10 cellular contexts compared by ENCODE assay signal in genomic region chr1:200869753-200870391, GRCh38. TPM values are rescaled to one million over a fixed set of nuclear protein-coding genes. Genes with fewer than 3 reads are reported as not detected.
DNase-seq lines count a peak whose midpoint lies in the region; ATAC-seq and TF ChIP-seq lines count a peak whose summit lies in the region.
"Had no signal": no experiment of that assay in that cellular context is flagged by ENCODE, and none has a peak within 500 bp of the region (broad histone marks: within the 10 kb centered on the region; RNA-seq: fewer than 3 reads in every experiment).

No MANE protein-coding gene starts in this region.

- no peaks in the 10 kb centered on the region for H3K36me3 ChIP-seq in KOPT-K1 (ENCODE audit: insufficient read depth, low read length)
- no peaks in the 10 kb centered on the region for H3K36me3 ChIP-seq in heart left ventricle
- no peaks in the 10 kb centered on the region for H3K36me3 ChIP-seq in MM.1S (replicated peaks; ENCODE audit: insufficient read depth, low read length)
- no peaks in the 10 kb centered on the region for H3K36me3 ChIP-seq in testis (ENCODE audit: low read depth, missing control alignments)

- peak; percentile 56 for DNase-seq in stimulated activated CD4-positive, alpha-beta T cell treated with anti-CD3 and anti-CD28 coated beads, Interleukin-15, amount 100 ng/mL, for 24 hours
- no peak for DNase-seq in stimulated activated CD4-positive, alpha-beta T cell treated with anti-CD3 and anti-CD28 coated beads, Interleukin-1b, Interleukin-23, amount 100 ng/mL, for 48 hours
- DNase-seq in stimulated activated naive CD8-positive, alpha-beta T cell treated with anti-CD3 and anti-CD28 coated beads, Interleukin-15, amount 100 ng/mL, for 72 hours: peak in 1 of 2 donors; percentile 61
- no peak for DNase-seq in heart left ventricle
- DNase-seq in MM.1S: no peak
- DNase-seq in testis: no peak
- DNase-seq: Calu3, caudate nucleus had no signal

- intact Hi-C loops in heart left ventricle (cut with DNase I): loop anchor here in 1 of 10 donors (10.0 kb wide), 1 partner anchor 175 kb away; no protein-coding TSS in a partner anchor
- intact Hi-C loops in testis (cut with DNase I; ENCODE audit: low total_unique reads): no loop called here

- no peaks in the 10 kb centered on the region for H3K9me2 ChIP-seq in MM.1S (replicated peaks; ENCODE audit: insufficient read depth, low read length)

- ATAC-seq in GM21825 (IDR thresholded peaks at IDR 0.05; ENCODE audit: unreplicated experiment) (peak; percentile 43), heart left ventricle (no peak)
- ATAC-seq in stimulated activated naive CD8-positive, alpha-beta T cell treated with anti-CD3 and anti-CD28 coated beads, Interleukin-15, amount 100 ng/mL, for 72 hours: peak; percentile 57

- H3K27ac ChIP-seq in KOPT-K1 (ENCODE audit: low read depth, low read length, poor library complexity, severe bottlenecking) (peak overlapping the region; percentile 36), heart left ventricle (no peak overlapping the region), MM.1S (ENCODE audit: low read length) (no peak overlapping the region), testis (no peak overlapping the region)

- H3K4me1 Mint-ChIP-seq in stimulated activated naive CD8-positive, alpha-beta T cell treated with anti-CD3 and anti-CD28 coated beads, Interleukin-15, amount 100 ng/mL, for 72 hours: peaks cover 53% of the 10 kb centered on the region

- no peak overlapping the region for H2AFZ ChIP-seq in MM.1S (ENCODE audit: low read length)

- H3K9me3 Mint-ChIP-seq in stimulated activated naive CD8-positive, alpha-beta T cell treated with anti-CD3 and anti-CD28 coated beads, Interleukin-15, amount 100 ng/mL, for 72 hours: no peaks in the 10 kb centered on the region

- no peaks in the 10 kb centered on the region for H3K9me3 ChIP-seq in KOPT-K1 (ENCODE audit: insufficient read depth, low read length, poor library complexity, severe bottlenecking)
- H3K9me3 ChIP-seq in heart left ventricle: no peaks in the 10 kb centered on the region
- no peaks in the 10 kb centered on the region for H3K9me3 ChIP-seq in MM.1S (replicated peaks; ENCODE audit: insufficient read depth, low read length)
- no peaks in the 10 kb centered on the region for H3K9me3 ChIP-seq in testis

- no peaks in the 10 kb centered on the region for H4K20me1 ChIP-seq in MM.1S (ENCODE audit: insufficient read depth, low read length)

- no peak overlapping the region for H3K4me3 ChIP-seq in heart left ventricle
- H3K4me3 ChIP-seq in MM.1S (ENCODE audit: low read length): no peak overlapping the region
- no peak overlapping the region for H3K4me3 ChIP-seq in testis

- H3K4me1 ChIP-seq in heart left ventricle (peaks cover 3 to 15% (median 11%) of the 10 kb centered on the region in 12 donors), MM.1S (ENCODE audit: low read length) (peaks cover 39% of the 10 kb centered on the region), testis (no peaks in the 10 kb centered on the region)

- H3K4me2 ChIP-seq in MM.1S (ENCODE audit: low read depth, low read length): no peak overlapping the region

- TF ChIP-seq CTCF in heart left ventricle (IDR thresholded peaks at IDR 0.05) (no peak), MM.1S (IDR thresholded peaks at IDR 0.05; ENCODE audit: low read length) (no peak), testis (IDR thresholded peaks at IDR 0.05) (no peak)

- H3K27me3 ChIP-seq in heart left ventricle: peaks cover 18 to 61% (median 39%) of the 10 kb centered on the region in 9 donors
- no peaks in the 10 kb centered on the region for H3K27me3 ChIP-seq in MM.1S (replicated peaks; ENCODE audit: insufficient read depth, low read length)
- no peaks in the 10 kb centered on the region for H3K27me3 ChIP-seq in testis

- no peak overlapping the region for H3K9ac ChIP-seq in MM.1S (ENCODE audit: low read length)

- H3K79me2 ChIP-seq in MM.1S (ENCODE audit: low read length): no peaks in the 10 kb centered on the region

- H3K27ac Mint-ChIP-seq in stimulated activated naive CD8-positive, alpha-beta T cell treated with anti-CD3 and anti-CD28 coated beads, Interleukin-15, amount 100 ng/mL, for 72 hours: peak overlapping the region in 1 of 2 donors; percentile 28

- H3K4me3 Mint-ChIP-seq in stimulated activated naive CD8-positive, alpha-beta T cell treated with anti-CD3 and anti-CD28 coated beads, Interleukin-15, amount 100 ng/mL, for 72 hours: no peak overlapping the region

- H3K27me3 Mint-ChIP-seq in stimulated activated naive CD8-positive, alpha-beta T cell treated with anti-CD3 and anti-CD28 coated beads, Interleukin-15, amount 100 ng/mL, for 72 hours: peaks cover 58% of the 10 kb centered on the region

- no peak for TF ChIP-seq POLR2A in heart left ventricle (IDR thresholded peaks at IDR 0.05)
- TF ChIP-seq POLR2A in testis (IDR thresholded peaks at IDR 0.05): no peak

- H3F3A ChIP-seq in MM.1S (ENCODE audit: insufficient read depth, low read length): peaks cover 34% of the 10 kb centered on the region

- WGBS in heart left ventricle, 4 donors: 85 to 93% (median 91%) methylated on average over 5 to 9 of the region's 9 CpGs
- WGBS in testis, 2 donors: 78 to 91% methylated on average over 9 of the region's 9 CpGs

RNA-seq across cellular contexts. Expression of gene GPR25, which starts 2.9 kb away (rescaled TPM):
- total RNA-seq in heart left ventricle: not detected
- polyA plus RNA-seq in heart left ventricle: not detected
- under 1 TPM in 1 of 2 donors, not detected in 1; 0.87 TPM for total RNA-seq in testis
- not detected for polyA plus RNA-seq in testis (ENCODE audit: insufficient read depth, low read depth, low replicate concordance)
- total RNA-seq: Calu3 had no signal

RNA-seq across cellular contexts. Expression of gene INAVA, which starts 24.8 kb away (rescaled TPM):
- under 1 TPM in 5 of 9 donors, not detected in 4; 0.07 to 0.43 (median 0.16) TPM for total RNA-seq in heart left ventricle
- polyA plus RNA-seq in heart left ventricle: under 1 TPM; 0.07 to 0.11 TPM
- 1 to 10 TPM; 2.3 to 5.8 TPM for total RNA-seq in testis
- 1.5 TPM for polyA plus RNA-seq in testis (ENCODE audit: insufficient read depth, low read depth, low replicate concordance)

Comparison
In these comparisons a context has a peak if more than half of its experiments do, and no peak if none do; other contexts are left out.
1. ATAC-seq: peak in GM21825 (single experiment) and stimulated activated naive CD8-positive, alpha-beta T cell treated with anti-CD3 and anti-CD28 coated beads, Interleukin-15, amount 100 ng/mL, for 72 hours (single experiment); none in heart left ventricle (0 of 4).